ENCODE assay signal across 1 cellular context in the genomic region with DNA sequence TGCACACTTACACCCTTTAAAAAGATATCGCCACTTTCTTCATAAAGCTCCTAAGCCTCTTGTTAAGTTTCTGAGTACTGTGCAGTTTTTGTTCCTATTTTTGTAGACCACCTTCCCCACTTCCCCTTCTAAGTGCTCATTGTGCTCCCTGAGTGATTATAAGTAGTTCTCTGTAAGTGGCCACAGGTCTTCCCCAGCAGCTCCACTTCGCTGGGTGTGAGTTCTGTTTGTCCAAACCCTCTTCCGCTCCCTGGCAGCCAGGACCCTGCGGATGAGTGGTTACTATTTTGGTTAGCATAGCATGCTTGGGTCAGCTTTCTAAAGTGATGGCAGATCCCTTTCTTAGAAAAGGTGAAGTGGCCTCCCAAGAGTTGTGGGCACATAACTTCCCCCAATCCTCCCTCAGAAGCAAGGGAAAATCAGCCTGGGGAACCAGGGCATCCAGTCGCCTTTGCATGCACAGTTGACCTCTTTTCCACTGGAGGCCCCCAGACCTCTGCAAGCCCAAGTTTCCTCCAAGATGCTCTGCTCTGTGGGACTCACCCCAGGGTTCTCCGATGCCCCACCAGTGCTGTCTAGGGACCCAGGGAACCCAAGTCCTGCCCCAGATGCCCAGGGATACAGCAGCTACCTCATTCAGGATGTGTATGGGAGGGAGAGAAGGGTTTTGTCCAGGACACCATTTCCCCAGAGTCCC.
TF ChIP-seq lines count a peak whose summit lies in the region.

No MANE protein-coding gene starts in this region.

TF ChIP-seq in GM12878, 131 proteins besides CTCF, POLR2A, EP300 and RAD21 (continued from another document and continues in another):
- no peak for TF ChIP-seq REST (IDR thresholded peaks at IDR 0.05; ENCODE audit: low read depth, low read length)
- no peak for TF ChIP-seq MYB (IDR thresholded peaks at IDR 0.05; ENCODE audit: borderline replicate concordance, low read depth, low read length)
- no peak for TF ChIP-seq WRNIP1 (IDR thresholded peaks at IDR 0.05; ENCODE audit: borderline replicate concordance, low read depth, low read length)
- no peak for TF ChIP-seq GATAD2B (conservative IDR thresholded peaks at IDR 0.05; ENCODE audit: low read depth)
- TF ChIP-seq, protein P1, sequence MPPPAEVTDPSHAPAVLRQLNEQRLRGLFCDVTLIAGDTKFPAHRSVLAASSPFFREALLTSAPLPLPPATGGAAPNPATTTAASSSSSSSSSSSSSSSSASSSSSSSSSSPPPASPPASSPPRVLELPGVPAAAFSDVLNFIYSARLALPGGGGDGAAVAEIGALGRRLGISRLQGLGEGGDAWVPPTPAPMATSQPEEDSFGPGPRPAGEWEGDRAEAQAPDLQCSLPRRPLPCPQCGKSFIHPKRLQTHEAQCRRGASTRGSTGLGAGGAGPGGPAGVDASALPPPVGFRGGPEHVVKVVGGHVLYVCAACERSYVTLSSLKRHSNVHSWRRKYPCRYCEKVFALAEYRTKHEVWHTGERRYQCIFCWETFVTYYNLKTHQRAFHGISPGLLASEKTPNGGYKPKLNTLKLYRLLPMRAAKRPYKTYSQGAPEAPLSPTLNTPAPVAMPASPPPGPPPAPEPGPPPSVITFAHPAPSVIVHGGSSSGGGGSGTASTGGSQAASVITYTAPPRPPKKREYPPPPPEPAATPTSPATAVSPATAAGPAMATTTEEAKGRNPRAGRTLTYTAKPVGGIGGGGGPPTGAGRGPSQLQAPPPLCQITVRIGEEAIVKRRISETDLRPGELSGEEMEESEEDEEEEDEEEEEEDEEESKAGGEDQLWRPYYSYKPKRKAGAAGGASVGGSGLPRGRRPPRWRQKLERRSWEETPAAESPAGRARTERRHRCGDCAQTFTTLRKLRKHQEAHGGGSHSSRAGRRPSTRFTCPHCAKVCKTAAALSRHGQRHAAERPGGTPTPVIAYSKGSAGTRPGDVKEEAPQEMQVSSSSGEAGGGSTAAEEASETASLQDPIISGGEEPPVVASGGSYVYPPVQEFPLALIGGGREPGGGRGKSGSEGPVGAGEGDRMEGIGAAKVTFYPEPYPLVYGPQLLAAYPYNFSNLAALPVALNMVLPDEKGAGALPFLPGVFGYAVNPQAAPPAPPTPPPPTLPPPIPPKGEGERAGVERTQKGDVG (CRISPR knock-in tag; IDR thresholded peaks at IDR 0.05): no peak
- TF ChIP-seq KLF5 (IDR thresholded peaks at IDR 0.05; ENCODE audit: partially characterized antibody): no peak
- no peak for TF ChIP-seq SKIL (IDR thresholded peaks at IDR 0.05; ENCODE audit: low read depth, poor library complexity, severe bottlenecking)
- TF ChIP-seq ATF7 (IDR thresholded peaks at IDR 0.05; ENCODE audit: low read depth): no peak
- TF ChIP-seq ZBTB11 (CRISPR knock-in tag; IDR thresholded peaks at IDR 0.05): no peak
- TF ChIP-seq CREM (IDR thresholded peaks at IDR 0.05; ENCODE audit: low read depth): no peak
- no peak for TF ChIP-seq SUPT20H (IDR thresholded peaks at IDR 0.05; ENCODE audit: borderline replicate concordance, control insufficient read depth, low read depth, low read length)
- TF ChIP-seq RBBP5 (conservative IDR thresholded peaks at IDR 0.05): no peak
- TF ChIP-seq, protein P2, sequence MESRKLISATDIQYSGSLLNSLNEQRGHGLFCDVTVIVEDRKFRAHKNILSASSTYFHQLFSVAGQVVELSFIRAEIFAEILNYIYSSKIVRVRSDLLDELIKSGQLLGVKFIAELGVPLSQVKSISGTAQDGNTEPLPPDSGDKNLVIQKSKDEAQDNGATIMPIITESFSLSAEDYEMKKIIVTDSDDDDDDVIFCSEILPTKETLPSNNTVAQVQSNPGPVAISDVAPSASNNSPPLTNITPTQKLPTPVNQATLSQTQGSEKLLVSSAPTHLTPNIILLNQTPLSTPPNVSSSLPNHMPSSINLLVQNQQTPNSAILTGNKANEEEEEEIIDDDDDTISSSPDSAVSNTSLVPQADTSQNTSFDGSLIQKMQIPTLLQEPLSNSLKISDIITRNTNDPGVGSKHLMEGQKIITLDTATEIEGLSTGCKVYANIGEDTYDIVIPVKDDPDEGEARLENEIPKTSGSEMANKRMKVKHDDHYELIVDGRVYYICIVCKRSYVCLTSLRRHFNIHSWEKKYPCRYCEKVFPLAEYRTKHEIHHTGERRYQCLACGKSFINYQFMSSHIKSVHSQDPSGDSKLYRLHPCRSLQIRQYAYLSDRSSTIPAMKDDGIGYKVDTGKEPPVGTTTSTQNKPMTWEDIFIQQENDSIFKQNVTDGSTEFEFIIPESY (IDR thresholded peaks at IDR 0.05): no peak
- 0 out of 2 replicates have a peak, but pooled peaks have one; percentile 16 for TF ChIP-seq NFIC (IDR thresholded peaks at IDR 0.05; ENCODE audit: low read depth, low read length)
- TF ChIP-seq, protein P3, sequence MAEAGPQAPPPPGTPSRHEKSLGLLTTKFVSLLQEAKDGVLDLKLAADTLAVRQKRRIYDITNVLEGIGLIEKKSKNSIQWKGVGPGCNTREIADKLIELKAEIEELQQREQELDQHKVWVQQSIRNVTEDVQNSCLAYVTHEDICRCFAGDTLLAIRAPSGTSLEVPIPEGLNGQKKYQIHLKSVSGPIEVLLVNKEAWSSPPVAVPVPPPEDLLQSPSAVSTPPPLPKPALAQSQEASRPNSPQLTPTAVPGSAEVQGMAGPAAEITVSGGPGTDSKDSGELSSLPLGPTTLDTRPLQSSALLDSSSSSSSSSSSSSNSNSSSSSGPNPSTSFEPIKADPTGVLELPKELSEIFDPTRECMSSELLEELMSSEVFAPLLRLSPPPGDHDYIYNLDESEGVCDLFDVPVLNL (IDR thresholded peaks at IDR 0.05; ENCODE audit: low read depth, low read length): no peak
- TF ChIP-seq TCF3 (IDR thresholded peaks at IDR 0.05; ENCODE audit: borderline replicate concordance, insufficient read depth, low read depth, low read length): no peak
- TF ChIP-seq, protein P4, sequence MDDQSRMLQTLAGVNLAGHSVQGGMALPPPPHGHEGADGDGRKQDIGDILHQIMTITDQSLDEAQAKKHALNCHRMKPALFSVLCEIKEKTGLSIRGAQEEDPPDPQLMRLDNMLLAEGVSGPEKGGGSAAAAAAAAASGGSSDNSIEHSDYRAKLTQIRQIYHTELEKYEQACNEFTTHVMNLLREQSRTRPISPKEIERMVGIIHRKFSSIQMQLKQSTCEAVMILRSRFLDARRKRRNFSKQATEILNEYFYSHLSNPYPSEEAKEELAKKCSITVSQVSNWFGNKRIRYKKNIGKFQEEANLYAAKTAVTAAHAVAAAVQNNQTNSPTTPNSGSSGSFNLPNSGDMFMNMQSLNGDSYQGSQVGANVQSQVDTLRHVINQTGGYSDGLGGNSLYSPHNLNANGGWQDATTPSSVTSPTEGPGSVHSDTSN (IDR thresholded peaks at IDR 0.05; ENCODE audit: insufficient replicate concordance, low read depth, low read length): no peak
- TF ChIP-seq SREBF1 (IDR thresholded peaks at IDR 0.05; ENCODE audit: low read length): no peak
- TF ChIP-seq BMI1 (IDR thresholded peaks at IDR 0.05; ENCODE audit: borderline replicate concordance): no peak
- TF ChIP-seq MEF2A (IDR thresholded peaks at IDR 0.05; ENCODE audit: insufficient read depth, low read depth, low read length): no peak
- no peak for TF ChIP-seq EED (IDR thresholded peaks at IDR 0.05; ENCODE audit: low read depth)
- no peak for TF ChIP-seq FOXM1 (IDR thresholded peaks at IDR 0.05; ENCODE audit: low read depth, low read length)
- TF ChIP-seq IKZF1 (conservative IDR thresholded peaks at IDR 0.05): peak; percentile 32; the same call in 1 of the 2 replicates
- TF ChIP-seq CBX5 (IDR thresholded peaks at IDR 0.05; ENCODE audit: low read depth): no peak
- TF ChIP-seq MTA2 (IDR thresholded peaks at IDR 0.05; ENCODE audit: low read depth): peak; percentile 70; the same call in 1 of the 2 replicates
- no peak for TF ChIP-seq CHD2 (IDR thresholded peaks at IDR 0.05; ENCODE audit: borderline replicate concordance, low read depth, low read length)
- no peak for TF ChIP-seq USF1 (IDR thresholded peaks at IDR 0.05; ENCODE audit: borderline replicate concordance, extremely low read length, insufficient read depth, low read depth, low read length)
- no peak for TF ChIP-seq SREBF2 (IDR thresholded peaks at IDR 0.05; ENCODE audit: low read length)
- TF ChIP-seq IRF5 (IDR thresholded peaks at IDR 0.05; ENCODE audit: borderline replicate concordance): no peak
- no peak for TF ChIP-seq ZZZ3 (IDR thresholded peaks at IDR 0.05; ENCODE audit: control insufficient read depth, insufficient read length, low read depth)
- no peak for TF ChIP-seq YY1 (IDR thresholded peaks at IDR 0.05; ENCODE audit: low read depth, low read length)
- no peak for TF ChIP-seq SMARCA5 (IDR thresholded peaks at IDR 0.05)
- TF ChIP-seq SPI1 (IDR thresholded peaks at IDR 0.05; ENCODE audit: borderline replicate concordance, insufficient read depth, low read depth, low read length): peak; percentile 89; the same call in 1 of the 2 replicates
- TF ChIP-seq RELA (IDR thresholded peaks at IDR 0.05; ENCODE audit: borderline replicate concordance, partially characterized antibody): no peak
